1 cellular context compared by ENCODE assay signal in the genomic region with DNA sequence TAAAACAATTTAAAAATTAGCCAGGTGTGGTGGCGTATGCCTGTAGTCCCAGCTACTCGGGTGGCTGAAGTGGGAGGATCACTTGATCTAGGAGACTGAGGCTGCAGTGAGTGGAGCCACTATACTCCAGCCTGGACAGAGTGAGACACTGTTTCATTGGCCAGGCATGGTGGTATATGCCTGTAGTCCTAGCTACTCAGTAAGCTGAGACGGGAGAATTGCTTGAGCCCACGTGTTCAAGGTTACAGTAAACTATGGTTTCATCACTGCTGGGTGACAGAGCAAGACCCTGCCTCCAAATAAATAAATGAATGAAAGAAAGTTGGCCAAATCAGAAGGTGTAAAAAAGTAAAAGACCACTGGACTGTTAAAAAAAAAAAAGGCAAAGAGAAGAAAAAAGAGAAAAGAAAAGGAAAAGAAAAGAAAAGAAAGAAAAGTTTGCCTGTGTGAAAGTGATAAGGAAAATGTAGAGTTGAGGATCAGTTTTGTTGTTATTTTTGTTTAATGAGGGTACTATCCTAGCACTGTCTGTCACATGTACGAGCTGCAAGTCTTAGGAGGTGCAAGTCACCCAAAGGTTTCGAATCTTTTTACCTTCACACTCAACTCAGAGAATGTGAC.
TF ChIP-seq lines count a peak whose summit lies in the region.

No MANE protein-coding gene starts in this region.

TF ChIP-seq in HEK293, 187 proteins besides CTCF, POLR2A, EP300 and RAD21 (continued from another document):
- TF ChIP-seq, protein P1, sequence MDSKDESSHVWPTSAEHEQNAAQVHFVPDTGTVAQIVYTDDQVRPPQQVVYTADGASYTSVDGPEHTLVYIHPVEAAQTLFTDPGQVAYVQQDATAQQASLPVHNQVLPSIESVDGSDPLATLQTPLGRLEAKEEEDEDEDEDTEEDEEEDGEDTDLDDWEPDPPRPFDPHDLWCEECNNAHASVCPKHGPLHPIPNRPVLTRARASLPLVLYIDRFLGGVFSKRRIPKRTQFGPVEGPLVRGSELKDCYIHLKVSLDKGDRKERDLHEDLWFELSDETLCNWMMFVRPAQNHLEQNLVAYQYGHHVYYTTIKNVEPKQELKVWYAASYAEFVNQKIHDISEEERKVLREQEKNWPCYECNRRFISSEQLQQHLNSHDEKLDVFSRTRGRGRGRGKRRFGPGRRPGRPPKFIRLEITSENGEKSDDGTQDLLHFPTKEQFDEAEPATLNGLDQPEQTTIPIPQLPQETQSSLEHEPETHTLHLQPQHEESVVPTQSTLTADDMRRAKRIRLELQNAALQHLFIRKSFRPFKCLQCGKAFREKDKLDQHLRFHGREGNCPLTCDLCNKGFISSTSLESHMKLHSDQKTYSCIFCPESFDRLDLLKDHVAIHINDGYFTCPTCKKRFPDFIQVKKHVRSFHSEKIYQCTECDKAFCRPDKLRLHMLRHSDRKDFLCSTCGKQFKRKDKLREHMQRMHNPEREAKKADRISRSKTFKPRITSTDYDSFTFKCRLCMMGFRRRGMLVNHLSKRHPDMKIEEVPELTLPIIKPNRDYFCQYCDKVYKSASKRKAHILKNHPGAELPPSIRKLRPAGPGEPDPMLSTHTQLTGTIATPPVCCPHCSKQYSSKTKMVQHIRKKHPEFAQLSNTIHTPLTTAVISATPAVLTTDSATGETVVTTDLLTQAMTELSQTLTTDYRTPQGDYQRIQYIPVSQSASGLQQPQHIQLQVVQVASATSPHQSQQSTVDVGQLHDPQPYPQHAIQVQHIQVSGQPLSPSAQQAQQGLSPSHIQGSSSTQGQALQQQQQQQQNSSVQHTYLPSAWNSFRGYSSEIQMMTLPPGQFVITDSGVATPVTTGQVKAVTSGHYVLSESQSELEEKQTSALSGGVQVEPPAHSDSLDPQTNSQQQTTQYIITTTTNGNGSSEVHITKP (tag by site-specific recombination; IDR thresholded peaks at IDR 0.05) = 0 out of 2 replicates have a peak, but pooled peaks have one; percentile 10
- peak; percentile 99 for TF ChIP-seq PRDM1 (tag by site-specific recombination; IDR thresholded peaks at IDR 0.05)
